19 cellular contexts compared by ENCODE assay signal in the genomic region with DNA sequence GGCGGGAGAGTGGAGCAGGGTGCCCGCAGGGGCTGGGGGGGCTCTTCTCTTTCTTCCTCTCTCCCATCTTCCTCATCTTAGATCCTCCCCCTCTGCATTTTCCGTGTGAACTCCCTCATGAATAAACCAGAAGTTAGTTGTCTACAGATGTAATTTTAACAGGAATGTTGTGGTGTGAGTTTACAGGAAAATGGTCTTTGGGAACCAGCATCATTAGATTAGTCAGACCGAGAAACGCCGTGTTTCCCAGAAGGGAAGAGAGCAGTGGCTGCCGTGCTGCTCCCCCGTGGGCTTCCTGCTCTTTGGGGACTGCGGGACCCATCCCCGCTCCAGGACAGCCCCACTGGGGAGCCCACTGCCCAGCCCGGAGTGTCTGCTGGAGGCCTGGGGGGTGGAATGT. TPM values are rescaled to one million over a fixed set of nuclear protein-coding genes. Genes with fewer than 3 reads are reported as not detected.
"Had no signal": no experiment of that assay in that cellular context is flagged by ENCODE, and none has a peak within 500 bp of the region (broad histone marks: within the 10 kb centered on the region; RNA-seq: fewer than 3 reads in every experiment).

No MANE protein-coding gene starts in this region.

- H3K36me3 Mint-ChIP-seq: naive B cell had no signal

- H3K4me1 ChIP-seq: adrenal gland, tibial artery had no signal

- H3K9me3 Mint-ChIP-seq: activated B cell treated with CpG ODN at 0.5 μM for 24 hours; activated CD8-positive, alpha-beta T cell treated with anti-CD3 and anti-CD28 coated beads for 36 hours; activated naive CD4-positive, alpha-beta T cell treated with anti-CD3 and anti-CD28 coated beads, Interleukin-2, amount 50 U/mL, for 24 hours; activated T-cell treated with anti-CD3 and anti-CD28 coated beads, Interleukin-2, amount 50 U/mL, for 4 hours had no signal

- H3K4me3 Mint-ChIP-seq: activated B cell treated with CpG ODN at 0.5 μM for 24 hours; activated CD8-positive, alpha-beta T cell treated with anti-CD3 and anti-CD28 coated beads for 36 hours; activated naive CD4-positive, alpha-beta T cell treated with anti-CD3 and anti-CD28 coated beads, Interleukin-2, amount 50 U/mL, for 24 hours; activated T-cell treated with anti-CD3 and anti-CD28 coated beads, Interleukin-2, amount 50 U/mL, for 4 hours; naive B cell had no signal

- ATAC-seq: activated CD8-positive, alpha-beta T cell treated with anti-CD3 and anti-CD28 coated beads for 36 hours; activated T-cell treated with anti-CD3 and anti-CD28 coated beads, Interleukin-2, amount 50 U/mL, for 4 hours had no signal

- H3K9me3 ChIP-seq: adrenal gland, tibial artery had no signal

- H3K27ac ChIP-seq: tibial artery had no signal

- H3K4me3 ChIP-seq: adrenal gland, skin epidermis, tibial artery had no signal

- DNase-seq: activated B cell treated with CpG ODN at 0.5 μM for 24 hours; activated CD4-positive, alpha-beta T cell treated with anti-CD3 and anti-CD28 coated beads for 48 hours; activated CD8-positive, alpha-beta T cell treated with anti-CD3 and anti-CD28 coated beads for 36 hours; activated effector memory CD4-positive, alpha-beta T cell treated with anti-CD3 and anti-CD28 coated beads, Interleukin-2, amount 50 U/mL, for 16 hours; activated T-cell treated with anti-CD3 and anti-CD28 coated beads, Interleukin-2, amount 50 U/mL, for 4 hours; adrenal gland; mammary epithelial cell; naive B cell; retina; stimulated activated CD4-positive, alpha-beta T cell treated with anti-CD3 and anti-CD28 coated beads, Interleukin-4, amount 100 ng/mL, for 24 hours; stimulated activated naive CD4-positive, alpha-beta T cell; tibial artery had no signal

- H3K36me3 ChIP-seq: adrenal gland, tibial artery had no signal

- FAIRE-seq: colon, endometrium, urothelium cell line had no signal

- H3K27ac Mint-ChIP-seq: activated B cell treated with CpG ODN at 0.5 μM for 24 hours; activated CD8-positive, alpha-beta T cell treated with anti-CD3 and anti-CD28 coated beads for 36 hours had no signal

- H3K4me1 Mint-ChIP-seq: activated naive CD4-positive, alpha-beta T cell treated with anti-CD3 and anti-CD28 coated beads, Interleukin-2, amount 50 U/mL, for 24 hours had no signal

RNA-seq across cellular contexts. Expression of a gene that starts 3.4 kb away (rescaled TPM):
- total RNA-seq: activated CD8-positive, alpha-beta T cell treated with anti-CD3 and anti-CD28 coated beads for 36 hours; activated T-cell treated with anti-CD3 and anti-CD28 coated beads, Interleukin-2, amount 50 U/mL, for 4 hours; mammary epithelial cell; subcutaneous adipose tissue had no signal
- polyA plus RNA-seq: esophagus had no signal
